Comparison of ENCODE assay signal across 17 cellular contexts in genomic region chr7:5500056-5500776, GRCh38. TPM values are rescaled to one million over a fixed set of nuclear protein-coding genes. Genes with fewer than 3 reads are reported as not detected.
DNase-seq lines count a peak whose midpoint lies in the region; ATAC-seq and TF ChIP-seq lines count a peak whose summit lies in the region.
"Had no signal": no experiment of that assay in that cellular context is flagged by ENCODE, and none has a peak within 500 bp of the region (broad histone marks: within the 10 kb centered on the region; RNA-seq: fewer than 3 reads in every experiment).

No MANE protein-coding gene starts in this region.

- H3K9me3 ChIP-seq in MG63: no peaks in the 10 kb centered on the region
- no peaks in the 10 kb centered on the region for H3K9me3 ChIP-seq in osteoblast (ENCODE audit: low read depth, low read length)
- no peaks in the 10 kb centered on the region for H3K9me3 ChIP-seq in CD4-positive, alpha-beta T cell (ENCODE audit: control insufficient read depth, low read length)

- no peaks in the 10 kb centered on the region for H3K27me3 Mint-ChIP-seq in CD4-positive, alpha-beta T cell

- DNase-seq in H7: peak; percentile 50
- DNase-seq in MG63: peak; percentile 52
- peak; percentile 38 for DNase-seq in ecto neural progenitor cell (ENCODE audit: low spot score)
- DNase-seq in osteoblast (ENCODE audit: insufficient read length, low spot score, missing footprints): peak; percentile 91
- DNase-seq in CD4-positive, alpha-beta T cell: no peak
- DNase-seq: DMS153; HCEC 1CT; NCI-H1048; NCI-H146; NCI-H2227 treated with DMSO at 0.1 percent for 48 hours; NCI-H526 treated with DMSO at 0.1 percent for 48 hours; NK-92 treated with Interleukin-12 subunit alpha and Interleukin-12 subunit beta, amount 100 ng/mL, for 24 hours; OCI-M1; SHP77 had no signal

- no peak for TF ChIP-seq CTCF in osteoblast (IDR thresholded peaks at IDR 0.05; ENCODE audit: extremely low read depth, low read depth, low read length)
- no peak for TF ChIP-seq CTCF in CD4-positive, alpha-beta T cell (IDR thresholded peaks at IDR 0.05)

- H3K27ac Mint-ChIP-seq in CD4-positive, alpha-beta T cell: no peak overlapping the region

- no peaks in the 10 kb centered on the region for H3K27me3 ChIP-seq in H7 (ENCODE audit: control insufficient read depth, insufficient read depth, low read length)
- no peaks in the 10 kb centered on the region for H3K27me3 ChIP-seq in MG63
- H3K27me3 ChIP-seq in osteoblast (ENCODE audit: insufficient read depth, low read length): no peaks in the 10 kb centered on the region
- no peaks in the 10 kb centered on the region for H3K27me3 ChIP-seq in CD4-positive, alpha-beta T cell (ENCODE audit: control insufficient read depth, insufficient read depth, low read length)
- H3K27me3 ChIP-seq: BLaER1 treated with 17β-estradiol and CSF1 and Interleukin-3, amounts not matched to agents 10 nM and 100 nM had no signal

- no peak overlapping the region for H3K4me3 Mint-ChIP-seq in CD4-positive, alpha-beta T cell

- H3K79me2 ChIP-seq in osteoblast (ENCODE audit: insufficient read depth, low read length): peaks cover 22% of the 10 kb centered on the region

- intact Hi-C loops in CD4-positive, alpha-beta T cell (cut with DNase I, micrococcal nuclease): no loop called here

- H4K20me1 ChIP-seq in osteoblast (ENCODE audit: insufficient read depth, low read length): peaks cover 12% of the 10 kb centered on the region

- CTCF ChIA-PET in CD4-positive, alpha-beta T cell (lab: Charles Lee): no interaction called here

- no peak overlapping the region for H2AFZ ChIP-seq in osteoblast (ENCODE audit: low read length)

- no peak overlapping the region for H3K4me3 ChIP-seq in H7 (ENCODE audit: insufficient read depth, low read depth, low read length)
- H3K4me3 ChIP-seq in MG63: no peak overlapping the region
- H3K4me3 ChIP-seq in osteoblast (ENCODE audit: insufficient read depth, low read length): no peak overlapping the region
- H3K4me3 ChIP-seq: BLaER1 treated with 17β-estradiol and CSF1 and Interleukin-3, amounts not matched to agents 10 nM and 100 nM had no signal

- H3K27ac ChIP-seq in osteoblast (ENCODE audit: low read depth, low read length): no peak overlapping the region
- H3K27ac ChIP-seq in CD4-positive, alpha-beta T cell (ENCODE audit: low read depth, low read length): no peak overlapping the region
- H3K27ac ChIP-seq: BLaER1 treated with 17β-estradiol and CSF1 and Interleukin-3, amounts not matched to agents 10 nM and 100 nM had no signal

- ATAC-seq in CD4-positive, alpha-beta T cell (ENCODE audit: poor library complexity): no peak
- ATAC-seq in GM21423 (IDR thresholded peaks at IDR 0.05; ENCODE audit: unreplicated experiment): no peak
- no peak for ATAC-seq in GM18867 (IDR thresholded peaks at IDR 0.05; ENCODE audit: unreplicated experiment)

- no peak overlapping the region for H3K4me2 ChIP-seq in osteoblast (ENCODE audit: insufficient read depth, low read length)
- H3K4me2 ChIP-seq: BLaER1 treated with 17β-estradiol and CSF1 and Interleukin-3, amounts not matched to agents 10 nM and 100 nM had no signal

- H3K36me3 ChIP-seq in H7 (replicated peaks; ENCODE audit: control insufficient read depth, insufficient read depth, low read length): peaks cover 6% of the 10 kb centered on the region
- peaks cover 9% of the 10 kb centered on the region for H3K36me3 ChIP-seq in MG63
- H3K36me3 ChIP-seq in osteoblast (ENCODE audit: insufficient read depth, low read length): peaks cover 15% of the 10 kb centered on the region

- peaks cover 24% of the 10 kb centered on the region for H3K36me3 Mint-ChIP-seq in CD4-positive, alpha-beta T cell (ENCODE audit: low read depth)

- peaks cover 5% of the 10 kb centered on the region for H3K4me1 ChIP-seq in osteoblast (ENCODE audit: insufficient read depth, low read length)

- H3K4me1 Mint-ChIP-seq in CD4-positive, alpha-beta T cell (ENCODE audit: low read depth): peaks cover 17% of the 10 kb centered on the region

- no peaks in the 10 kb centered on the region for H3K9me3 Mint-ChIP-seq in CD4-positive, alpha-beta T cell

- POLR2A ChIA-PET in CD4-positive, alpha-beta T cell (lab: Charles Lee): no interaction called here

RNA-seq across cellular contexts. Expression of gene FBXL18, which starts 13.4 kb away (rescaled TPM):
- 8.2 and 8.3 TPM in 2 replicates for total RNA-seq in H7 (2014; rRNA removed; shearing (Covaris generic))
- total RNA-seq in MG63 (2014; rRNA removed; shearing (Covaris generic); ENCODE audit: low replicate concordance): 0.79 and 2.7 TPM in 2 replicates
- 8.8 and 9.4 TPM in 2 replicates for total RNA-seq in osteoblast
- 1 to 10 TPM; 7.3 TPM for total RNA-seq in CD4-positive, alpha-beta T cell

RNA-seq across cellular contexts. Expression of gene ACTB, which starts 30.2 kb away (rescaled TPM):
- 5,240 and 5,611 TPM in 2 replicates for total RNA-seq in H7 (2014; rRNA removed; shearing (Covaris generic))
- total RNA-seq in MG63 (2014; rRNA removed; shearing (Covaris generic); ENCODE audit: low replicate concordance): 1,106 and 1,129 TPM in 2 replicates
- total RNA-seq in osteoblast: 3,672 and 4,357 TPM in 2 replicates
- 1,000 to 10,000 TPM; 1,880 to 1,990 TPM for total RNA-seq in CD4-positive, alpha-beta T cell

Comparison
In these comparisons a context has a peak if more than half of its experiments do, and no peak if none do; other contexts are left out.
1. DNase-seq: peak in H7 (single experiment), MG63 (single experiment), ecto neural progenitor cell (single experiment) and osteoblast (single experiment); none in CD4-positive, alpha-beta T cell (0 of 10).